33 cellular contexts compared by ENCODE assay signal in the genomic region with DNA sequence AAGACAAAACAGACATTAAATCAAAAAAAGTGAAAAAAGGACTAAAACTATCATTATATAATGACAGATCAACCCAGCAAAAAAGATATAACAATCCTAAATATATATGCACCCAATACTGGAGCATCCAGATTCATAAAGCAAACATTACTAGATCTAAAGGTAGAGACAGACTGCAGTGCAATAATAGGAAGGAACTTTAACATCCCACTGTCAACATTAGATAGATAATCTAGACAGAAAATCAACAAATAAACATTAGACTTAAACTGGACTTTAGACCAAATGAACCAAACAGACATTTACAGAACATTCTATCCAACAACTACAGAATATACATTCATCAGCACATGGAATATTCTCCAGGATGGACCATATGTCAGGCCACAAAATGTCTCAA. TPM values are rescaled to one million over a fixed set of nuclear protein-coding genes. Genes with fewer than 3 reads are reported as not detected.
"Had no signal": no experiment of that assay in that cellular context is flagged by ENCODE, and none has a peak within 500 bp of the region (broad histone marks: within the 10 kb centered on the region; RNA-seq: fewer than 3 reads in every experiment).

No MANE protein-coding gene starts in this region.

- ATAC-seq: activated CD8-positive, alpha-beta T cell treated with anti-CD3 and anti-CD28 coated beads for 36 hours; activated naive CD4-positive, alpha-beta T cell treated with anti-CD3 and anti-CD28 coated beads, Interleukin-2, amount 50 U/mL, for 72 hours; activated T-cell treated with anti-CD3 and anti-CD28 coated beads, Interleukin-2, amount 50 U/mL, for 4 hours; activated T-cell treated with anti-CD3 and anti-CD28 coated beads, Interleukin-2, amount 50 U/mL, for 72 hours; activated T-helper 17 cell treated with anti-CD3 and anti-CD28 coated beads, Interleukin-2, amount 50 U/mL, for 72 hours had no signal

- H3K4me1 ChIP-seq: adrenal gland had no signal

- H3K36me3 ChIP-seq: adrenal gland, cardiac muscle cell had no signal

- H3K9me3 ChIP-seq: adrenal gland had no signal

- H3K27me3 ChIP-seq: adrenal gland, cardiac muscle cell had no signal

- FAIRE-seq: bronchial epithelial cell, TTC549 had no signal

- H3K4me3 ChIP-seq: adrenal gland, cardiac muscle cell had no signal

- H3K27ac ChIP-seq: adrenal gland, cardiac muscle cell, VCaP had no signal

- DNase-seq: activated B cell treated with CpG ODN at 0.5 μM for 24 hours; activated CD4-positive, alpha-beta memory T cell treated with anti-CD3 and anti-CD28 coated beads for 36 hours; activated CD4-positive, alpha-beta T cell treated with anti-CD3 and anti-CD28 coated beads for 4 hours; activated CD4-positive, alpha-beta T cell treated with anti-CD3 and anti-CD28 coated beads, Interleukin-2, amount 10 ng/mL, durations not matched to agents 24 days and 14 days; activated CD4-positive, alpha-beta T cell treated with anti-CD3 and anti-CD28 coated beads, Interleukin-2, amount 50 U/mL, for 1 hour; activated CD4-positive, alpha-beta T cell treated with anti-CD3 and anti-CD28 coated beads, Interleukin-2, amount 50 U/mL, for 4 hours; activated CD4-positive, CD25-positive, alpha-beta regulatory T cell treated with anti-CD3 and anti-CD28 coated beads, Interleukin-2, amount 50 U/mL, for 72 hours; activated CD8-positive, alpha-beta memory T cell treated with anti-CD3 and anti-CD28 coated beads, Interleukin-2, amount 50 U/mL, for 4 hours; activated CD8-positive, alpha-beta T cell treated with anti-CD3 and anti-CD28 coated beads for 36 hours; activated effector memory CD4-positive, alpha-beta T cell treated with anti-CD3 and anti-CD28 coated beads, Interleukin-2, amount 50 U/mL, for 16 hours; activated gamma-delta T cell treated with Interleukin-2 at 50 U/mL for 16 hours; activated naive CD4-positive, alpha-beta T cell; activated naive CD4-positive, alpha-beta T cell treated with anti-CD3 and anti-CD28 coated beads for 36 hours; activated naive CD4-positive, alpha-beta T cell treated with anti-CD3 and anti-CD28 coated beads, Interleukin-2, amount 50 U/mL, for 16 hours; activated naive CD8-positive, alpha-beta T cell treated with anti-CD3 and anti-CD28 coated beads for 36 hours; activated T-cell treated with anti-CD3 and anti-CD28 coated beads for 4 hours; activated T-cell treated with anti-CD3 and anti-CD28 coated beads, Interleukin-2, amount 50 U/mL, for 1 hour; activated T-cell treated with anti-CD3 and anti-CD28 coated beads, Interleukin-2, amount 50 U/mL, for 4 hours; activated T-cell treated with anti-CD3 and anti-CD28 coated beads, Interleukin-2, amount 50 U/mL, for 72 hours; adrenal gland; amniotic stem cell; aorta; caudate nucleus; cerebellar nuclear complex; T-helper 1 cell; T-helper 2 cell; T-helper 9 cell had no signal

RNA-seq across cellular contexts. Expression of a gene that starts 40.6 kb away (rescaled TPM):
- polyA plus RNA-seq: cardiac muscle cell had no signal
